9 cellular contexts compared by ENCODE assay signal in genomic region chr1:9628541-9629444, GRCh38. TPM values are rescaled to one million over a fixed set of nuclear protein-coding genes. Genes with fewer than 3 reads are reported as not detected.
A peak's percentile ranks its signal among the peaks of the same experiment; 100 is the strongest.
DNase-seq lines count a peak whose midpoint lies in the region; ATAC-seq and TF ChIP-seq lines count a peak whose summit lies in the region.
"Had no signal": no experiment of that assay in that cellular context is flagged by ENCODE, and none has a peak within 500 bp of the region (broad histone marks: within the 10 kb centered on the region; RNA-seq: fewer than 3 reads in every experiment).

No MANE protein-coding gene starts in this region.

- peaks cover 0 to 2% (median 0%) of the 10 kb centered on the region in 8 donors for H3K9me3 Mint-ChIP-seq in CD4-positive, alpha-beta memory T cell

- H3K27me3 ChIP-seq in CD4-positive, alpha-beta memory T cell (ENCODE audit: insufficient read depth, low read length): no peaks in the 10 kb centered on the region
- peaks cover 10% of the 10 kb centered on the region for H3K27me3 ChIP-seq in neutrophil

- peaks cover 7 to 22% of the 10 kb centered on the region in 2 donors for H3K36me3 Mint-ChIP-seq in CD4-positive, alpha-beta memory T cell

- TF ChIP-seq CTCF in NB4 (IDR thresholded peaks at IDR 0.05; ENCODE audit: low read depth, low read length) (no peak), neutrophil (IDR thresholded peaks at IDR 0.05) (no peak)

- peak overlapping the region; percentile 87 to 96 (median 92) for H3K4me3 Mint-ChIP-seq in CD4-positive, alpha-beta memory T cell

- peaks cover 29 to 82% (median 49%) of the 10 kb centered on the region in 4 donors for H3K4me1 Mint-ChIP-seq in CD4-positive, alpha-beta memory T cell

- peak overlapping the region; percentile 75 for H3K27ac ChIP-seq in CD4-positive, alpha-beta memory T cell (ENCODE audit: low read depth, low read length)
- H3K27ac ChIP-seq in neutrophil: peak overlapping the region; percentile 97
- H3K27ac ChIP-seq: C4-2B had no signal

- H3K27me3 Mint-ChIP-seq in CD4-positive, alpha-beta memory T cell: no peaks in the 10 kb centered on the region

- POLR2A ChIA-PET in CD4-positive, alpha-beta memory T cell (lab: Charles Lee; ENCODE audit: partially characterized antibody): interaction anchor here (0.6 to 21.8 kb wide), 28 partner anchors 9 to 750 kb away, joined by 3 to 658 read pairs (median 4); partner anchors contain the start of genes CLSTN1, CTNNBIP1, ENO1 and LZIC

- DNase-seq in CD4-positive, alpha-beta memory T cell: peak; percentile 66 to 85 (median 71)
- DNase-seq in NB4 (ENCODE audit: low read depth) (peak; percentile 62), HCEC 1CT (no peak), NCI-H446 (lab: John Stamatoyannopoulos, UW) (no peak), midbrain (lab: John Stamatoyannopoulos, UW) (no peak)
- peak; percentile 82 to 86 for DNase-seq in activated T-cell treated with anti-CD3 and anti-CD28 coated beads, Interleukin-2, amount 50 U/mL, for 48 hours

- ATAC-seq in HG03378 (IDR thresholded peaks at IDR 0.05; ENCODE audit: unreplicated experiment): no peak

- peaks cover 74% of the 10 kb centered on the region for H3K4me1 ChIP-seq in CD4-positive, alpha-beta memory T cell (ENCODE audit: insufficient read depth, low read length)
- H3K4me1 ChIP-seq in neutrophil (ENCODE audit: control insufficient read depth in 1 of 2, insufficient read depth in 1 of 2, low read depth in 1 of 2, low read length in 1 of 2): peaks cover 51 to 56% of the 10 kb centered on the region in 2 experiments

- no peak for TF ChIP-seq POLR2A in NB4 (IDR thresholded peaks at IDR 0.05; ENCODE audit: extremely low read depth, insufficient read length)

- H3K27ac Mint-ChIP-seq in CD4-positive, alpha-beta memory T cell: peak overlapping the region; percentile 81 to 98 (median 94)

- H3K9me3 ChIP-seq in CD4-positive, alpha-beta memory T cell (ENCODE audit: control insufficient read depth in 1 of 2, low read length in 2 of 2): no peaks in the 10 kb centered on the region
- no peaks in the 10 kb centered on the region for H3K9me3 ChIP-seq in neutrophil

- CTCF ChIA-PET in CD4-positive, alpha-beta memory T cell (lab: Charles Lee; ENCODE audit: partially characterized antibody): interaction anchor here (0.7 to 7.8 kb wide), 14 partner anchors 14 to 240 kb away, joined by 3 to 219 read pairs (median 10); partner anchors contain the start of gene PIK3CD

- intact Hi-C loops in CD4-positive, alpha-beta memory T cell (cut with micrococcal nuclease): loop anchor here (1.0 to 5.0 kb wide), 6 partner anchors 24 to 314 kb away; partner anchors contain the start of genes CLSTN1, LZIC, NMNAT1 and TMEM201

- H3K36me3 ChIP-seq in CD4-positive, alpha-beta memory T cell (ENCODE audit: insufficient read depth, low read length): no peaks in the 10 kb centered on the region
- no peaks in the 10 kb centered on the region for H3K36me3 ChIP-seq in neutrophil

- H3K4me3 ChIP-seq in CD4-positive, alpha-beta memory T cell (ENCODE audit: low read length in 2 of 2): peak overlapping the region; percentile 69 to 95
- no peak overlapping the region for H3K4me3 ChIP-seq in NB4 (ENCODE audit: low read depth, low read length)
- peak overlapping the region; percentile 64 to 73 for H3K4me3 ChIP-seq in neutrophil (ENCODE audit: low read depth in 1 of 2, low read length in 1 of 2)

RNA-seq across cellular contexts. Expression of gene PIK3CD, which starts 22.7 kb away (rescaled TPM):
- total RNA-seq in CD4-positive, alpha-beta memory T cell: 100 to 1,000 TPM; 220 to 236 TPM
- 100 to 1,000 TPM in 1 of 2 donors, 10 to 100 TPM in 1; 57.1 to 110 TPM for polyA plus RNA-seq in CD4-positive, alpha-beta memory T cell

RNA-seq across cellular contexts. Expression of gene TMEM201, which starts 40.1 kb away (rescaled TPM):
- total RNA-seq in CD4-positive, alpha-beta memory T cell: 10 to 100 TPM; 11.2 to 12.9 TPM
- 1 to 10 TPM in 1 of 2 donors, under 1 TPM in 1; 0.41 to 3.5 TPM for polyA plus RNA-seq in CD4-positive, alpha-beta memory T cell

Comparison
In these comparisons a context has a peak if more than half of its experiments do, and no peak if none do; other contexts are left out.
1. DNase-seq: peak in CD4-positive, alpha-beta memory T cell (5 of 5), NB4 (single experiment) and activated T-cell treated with anti-CD3 and anti-CD28 coated beads, Interleukin-2, amount 50 U/mL, for 48 hours (2 of 2); none in HCEC 1CT (single experiment), NCI-H446 (0 of 2) and midbrain (single experiment).